Comparison of ENCODE assay signal across 14 cellular contexts in genomic region chr9:105290401-105290800, GRCh38. TPM values are rescaled to one million over a fixed set of nuclear protein-coding genes. Genes with fewer than 3 reads are reported as not detected.
DNase-seq lines count a peak whose midpoint lies in the region; ATAC-seq and TF ChIP-seq lines count a peak whose summit lies in the region.
"Had no signal": no experiment of that assay in that cellular context is flagged by ENCODE, and none has a peak within 500 bp of the region (broad histone marks: within the 10 kb centered on the region; RNA-seq: fewer than 3 reads in every experiment).

No MANE protein-coding gene starts in this region.

- peak overlapping the region; percentile 38; the same call in 1 of the 2 replicates for H3K9ac ChIP-seq in HUES48 (ENCODE audit: low read depth, low read length)
- H3K9ac ChIP-seq: BLaER1 had no signal

- CTCF ChIA-PET in A673 (lab: Charles Lee) (no interaction called here), GM10248 (lab: Yijun Ruan, JAX) (interaction anchor here (1.3 kb wide), 1 partner anchor 80 kb away, joined by 3 read pairs; no protein-coding TSS in a partner anchor)
- CTCF ChIA-PET in activated CD4-positive, alpha-beta memory T cell treated with anti-CD3 and anti-CD28 coated beads for 36 hours (lab: Charles Lee), result no interaction called here

- H3K27ac ChIP-seq in A673 (ENCODE audit: low read depth, low read length, poor library complexity, severe bottlenecking) (peak overlapping the region; percentile 11), HUES48 (ENCODE audit: low read depth, low read length) (peak overlapping the region; percentile 53), angular gyrus (ENCODE audit: low read depth, low read length) (peak overlapping the region; percentile 89), hepatocyte (peak overlapping the region; percentile 69)
- H3K27ac ChIP-seq: BLaER1, SJSA1 had no signal

- 25% methylated on average over 1 of the region's 1 CpG for WGBS in hepatocyte (ENCODE audit: low lambda C conversion rate, missing lambda C conversion rate)

- H3K4me2 ChIP-seq in hepatocyte, result peak overlapping the region; percentile 8
- H3K4me2 ChIP-seq: BLaER1 had no signal

- H3K79me2 ChIP-seq in hepatocyte, result peaks cover 85% of the 10 kb centered on the region

- H3K27me3 Mint-ChIP-seq in activated CD4-positive, alpha-beta memory T cell treated with anti-CD3 and anti-CD28 coated beads for 36 hours, result no peaks in the 10 kb centered on the region

- H3K27me3 ChIP-seq in A673 (replicated peaks; ENCODE audit: insufficient read depth, low read depth, low read length, poor library complexity) (no peaks in the 10 kb centered on the region), HUES48 (ENCODE audit: control insufficient read depth, insufficient read depth, low read length) (no peaks in the 10 kb centered on the region), hepatocyte (no peaks in the 10 kb centered on the region)
- H3K27me3 ChIP-seq: BLaER1, SJSA1, tibial nerve had no signal

- no peak overlapping the region for H2AFZ ChIP-seq in hepatocyte

- no TSS peak for BruUV-seq in A673 (replicated peaks; lab: Mats Ljungman, UMichigan)

- peak; percentile 13 for DNase-seq in A673 (ENCODE audit: low spot score)
- no peak for DNase-seq in hepatocyte (ENCODE audit: low spot score)
- DNase-seq in SKM-1 (lab: John Stamatoyannopoulos, UW; ENCODE audit: unreplicated experiment), result no peak
- DNase-seq in GM10248 (ENCODE audit: extremely low spot score), result no peak
- no peak for DNase-seq in activated CD4-positive, alpha-beta memory T cell treated with anti-CD3 and anti-CD28 coated beads for 36 hours
- DNase-seq: activated naive CD8-positive, alpha-beta T cell treated with anti-CD3 and anti-CD28 coated beads, Interleukin-2, amount 10 ng/mL, durations not matched to agents 7 days and 5 days; NCI-H146; posterior cingulate gyrus had no signal

- POLR2A ChIA-PET in A673 (lab: Charles Lee; ENCODE audit: low non-redundant PET) (no interaction called here), GM10248 (lab: Yijun Ruan, JAX) (no interaction called here)
- POLR2A ChIA-PET in activated CD4-positive, alpha-beta memory T cell treated with anti-CD3 and anti-CD28 coated beads for 36 hours (lab: Charles Lee), result no interaction called here

- H3K9me3 ChIP-seq in A673 (ENCODE audit: low read depth, low read length, poor library complexity, severe bottlenecking), result no peaks in the 10 kb centered on the region
- H3K9me3 ChIP-seq in HUES48 (ENCODE audit: control insufficient read depth, insufficient read depth, low read length), result no peaks in the 10 kb centered on the region
- no peaks in the 10 kb centered on the region for H3K9me3 ChIP-seq in hepatocyte (ENCODE audit: low read depth)
- H3K9me3 ChIP-seq: BLaER1, SJSA1, tibial nerve had no signal

- no peaks in the 10 kb centered on the region for H3K9me2 ChIP-seq in hepatocyte (replicated peaks; ENCODE audit: insufficient read depth)

- H3K4me3 ChIP-seq in A673 (ENCODE audit: low read depth, low read length, poor library complexity, severe bottlenecking), result no peak overlapping the region
- no peak overlapping the region for H3K4me3 ChIP-seq in HUES48 (ENCODE audit: low read depth, low read length)
- no peak overlapping the region for H3K4me3 ChIP-seq in hepatocyte
- H3K4me3 ChIP-seq: BLaER1, SJSA1, tibial nerve had no signal

- peaks cover 5% of the 10 kb centered on the region for H3K4me1 Mint-ChIP-seq in activated CD4-positive, alpha-beta memory T cell treated with anti-CD3 and anti-CD28 coated beads for 36 hours (ENCODE audit: low read depth)

- intact Hi-C loops in A673 (cut with micrococcal nuclease; ENCODE audit: unreplicated experiment), result no loop called here
- intact Hi-C loops in activated CD4-positive, alpha-beta memory T cell treated with anti-CD3 and anti-CD28 coated beads for 36 hours (cut with micrococcal nuclease), result no loop called here

- no peak overlapping the region for H3K27ac Mint-ChIP-seq in activated CD4-positive, alpha-beta memory T cell treated with anti-CD3 and anti-CD28 coated beads for 36 hours
- H3K27ac Mint-ChIP-seq: activated naive CD8-positive, alpha-beta T cell treated with anti-CD3 and anti-CD28 coated beads, Interleukin-2, amount 10 ng/mL, durations not matched to agents 7 days and 5 days had no signal

- no peak overlapping the region for H3K4me3 Mint-ChIP-seq in activated CD4-positive, alpha-beta memory T cell treated with anti-CD3 and anti-CD28 coated beads for 36 hours
- H3K4me3 Mint-ChIP-seq: activated naive CD8-positive, alpha-beta T cell treated with anti-CD3 and anti-CD28 coated beads, Interleukin-2, amount 10 ng/mL, durations not matched to agents 7 days and 5 days had no signal

- ATAC-seq in GM21723 (IDR thresholded peaks at IDR 0.05; ENCODE audit: unreplicated experiment), result no peak

- peaks cover 4% of the 10 kb centered on the region for H4K20me1 ChIP-seq in hepatocyte (ENCODE audit: insufficient read depth, poor library complexity, severe bottlenecking)
- H4K20me1 ChIP-seq: BLaER1 had no signal

- no peaks in the 10 kb centered on the region for H3K9me3 Mint-ChIP-seq in activated CD4-positive, alpha-beta memory T cell treated with anti-CD3 and anti-CD28 coated beads for 36 hours
- H3K9me3 Mint-ChIP-seq: activated naive CD8-positive, alpha-beta T cell treated with anti-CD3 and anti-CD28 coated beads, Interleukin-2, amount 10 ng/mL, durations not matched to agents 7 days and 5 days had no signal

- no peaks in the 10 kb centered on the region for H3K36me3 Mint-ChIP-seq in activated CD4-positive, alpha-beta memory T cell treated with anti-CD3 and anti-CD28 coated beads for 36 hours

- H3K4me1 ChIP-seq in A673 (ENCODE audit: insufficient read depth, low read length, poor library complexity, severe bottlenecking) (peaks cover 7% of the 10 kb centered on the region), HUES48 (ENCODE audit: control insufficient read depth, insufficient read depth, low read length) (peaks cover 88% of the 10 kb centered on the region), hepatocyte (ENCODE audit: insufficient read depth) (peaks cover 21% of the 10 kb centered on the region)
- H3K4me1 ChIP-seq: BLaER1 had no signal

- TF ChIP-seq CTCF in A673 (conservative IDR thresholded peaks at IDR 0.05; ENCODE audit: low read depth, low read length), result no peak
- no peak for TF ChIP-seq CTCF in hepatocyte (IDR thresholded peaks at IDR 0.05; ENCODE audit: poor library complexity)
- TF ChIP-seq CTCF in GM10248 (IDR thresholded peaks at IDR 0.05; ENCODE audit: control extremely low read depth, extremely low read depth, low read depth, missing control alignments), result no peak

- H3K36me3 ChIP-seq in A673 (ENCODE audit: insufficient read depth, low read length, poor library complexity, severe bottlenecking) (no peaks in the 10 kb centered on the region), HUES48 (ENCODE audit: control insufficient read depth, insufficient read depth, low read length) (no peaks in the 10 kb centered on the region), hepatocyte (replicated peaks; ENCODE audit: insufficient read depth, low read depth) (no peaks in the 10 kb centered on the region)
- H3K36me3 ChIP-seq: BLaER1, SJSA1, tibial nerve had no signal

RNA-seq across cellular contexts. Expression of gene SLC44A1, which starts 46.0 kb away (rescaled TPM):
- total RNA-seq in A673 (2021), result 9.4 and 11.9 TPM in 2 replicates
- total RNA-seq in hepatocyte, result 62.9 and 64.9 TPM in 2 replicates
- 26.4 and 31.3 TPM in 2 replicates for polyA plus RNA-seq in hepatocyte
- total RNA-seq in activated CD4-positive, alpha-beta memory T cell treated with anti-CD3 and anti-CD28 coated beads for 36 hours, result 10 to 100 TPM; 11.8 to 12.2 TPM

Comparison
In these comparisons a context has a peak if more than half of its experiments do, and no peak if none do; other contexts are left out.
1. H3K27ac ChIP-seq: peak in every context shown above with its lines; median percentile 89 in angular gyrus; 69 in hepatocyte; 53 in HUES48; 11 in A673.